In the genomic region with DNA sequence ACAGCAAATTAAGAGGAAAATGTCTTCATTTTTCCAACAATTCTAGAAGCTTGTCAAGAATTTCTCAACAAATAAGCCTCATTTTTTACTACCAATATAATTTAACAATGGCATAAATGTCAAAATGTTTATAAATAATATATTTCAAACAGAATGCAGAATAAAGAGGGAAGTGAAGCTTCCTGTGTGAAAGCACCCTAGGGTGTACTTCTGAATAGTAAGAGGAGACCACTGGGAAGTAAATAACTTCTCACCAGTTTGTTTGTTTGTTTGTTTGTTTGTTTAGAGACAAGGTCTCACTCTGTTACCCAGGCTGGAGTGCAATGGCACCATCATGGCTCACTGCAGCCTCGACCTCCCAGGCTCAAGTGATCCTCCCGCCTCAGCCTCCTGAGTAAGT, we compare ENCODE assay signal across 14 cellular contexts.
"Had no signal": no experiment of that assay in that cellular context is flagged by ENCODE, and none has a peak within 500 bp of the region (broad histone marks: within the 10 kb centered on the region; RNA-seq: fewer than 3 reads in every experiment).

No MANE protein-coding gene starts in this region.

- H3K4me3 Mint-ChIP-seq: activated CD4-positive, alpha-beta T cell treated with anti-CD3 and anti-CD28 coated beads, Interleukin-2, amount 10 ng/mL, durations not matched to agents 24 days and 14 days; WTC11 had no signal

- H3K9me3 Mint-ChIP-seq: activated CD4-positive, alpha-beta T cell treated with anti-CD3 and anti-CD28 coated beads, Interleukin-2, amount 10 ng/mL, durations not matched to agents 24 days and 14 days; WTC11 had no signal

- H3K4me1 ChIP-seq: colonic mucosa had no signal

- H3K27me3 ChIP-seq: adrenal gland, colonic mucosa, gastrocnemius medialis, pancreas, tibial artery, vagina had no signal

- H3K36me3 ChIP-seq: adrenal gland, colonic mucosa, gastrocnemius medialis, pancreas, tibial artery, vagina had no signal

- ATAC-seq: gastrocnemius medialis, left ventricle myocardium superior had no signal

- H3K4me3 ChIP-seq: adrenal gland, colonic mucosa, gastrocnemius medialis, pancreas, tibial artery, vagina had no signal

- H3K27ac Mint-ChIP-seq: activated CD4-positive, alpha-beta T cell treated with anti-CD3 and anti-CD28 coated beads, Interleukin-2, amount 10 ng/mL, durations not matched to agents 24 days and 14 days had no signal

- H3K9me3 ChIP-seq: adrenal gland, colonic mucosa, gastrocnemius medialis, pancreas, tibial artery, vagina had no signal

- H3K27ac ChIP-seq: colonic mucosa, epithelial cell of prostate, gastrocnemius medialis, tibial artery, vagina had no signal

- H3K27me3 Mint-ChIP-seq: activated CD4-positive, alpha-beta T cell treated with anti-CD3 and anti-CD28 coated beads, Interleukin-2, amount 10 ng/mL, durations not matched to agents 24 days and 14 days had no signal

- DNase-seq: activated CD4-positive, alpha-beta T cell treated with anti-CD3 and anti-CD28 coated beads, Interleukin-2, amount 10 ng/mL, durations not matched to agents 24 days and 14 days; activated CD8-positive, alpha-beta memory T cell treated with anti-CD3 and anti-CD28 coated beads for 24 hours; activated naive CD4-positive, alpha-beta T cell treated with anti-CD3 and anti-CD28 coated beads, Interleukin-2, amount 50 U/mL, for 16 hours; adrenal gland; caudate nucleus; colonic mucosa; effector CD8-positive, alpha-beta T cell; gastrocnemius medialis; left ventricle myocardium superior; pancreas; tibial artery had no signal
